ENCODE assay signal across 12 cellular contexts in the genomic region with DNA sequence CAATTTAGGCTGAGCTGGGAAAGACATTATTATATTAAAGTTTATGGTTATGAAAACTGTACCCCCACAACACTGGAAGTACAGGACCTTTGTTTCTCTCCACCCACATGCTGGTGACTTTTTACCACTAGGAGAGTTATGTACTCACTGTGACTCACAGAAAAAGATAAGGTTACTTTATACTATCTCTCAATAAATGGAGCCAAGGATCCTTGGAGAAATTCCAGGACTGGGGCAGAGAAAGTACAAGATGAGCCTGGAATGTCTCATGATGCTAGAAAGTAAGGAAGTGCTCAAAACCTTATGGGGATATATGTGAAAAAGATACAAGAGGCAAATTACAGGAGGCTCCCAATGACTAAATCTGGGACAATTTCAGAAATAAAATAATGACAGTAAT.
DNase-seq lines count a peak whose midpoint lies in the region; ATAC-seq and TF ChIP-seq lines count a peak whose summit lies in the region.
"Had no signal": no experiment of that assay in that cellular context is flagged by ENCODE, and none has a peak within 500 bp of the region (broad histone marks: within the 10 kb centered on the region; RNA-seq: fewer than 3 reads in every experiment).

No MANE protein-coding gene starts in this region.

- no peak for ATAC-seq in GM21529 (IDR thresholded peaks at IDR 0.05; ENCODE audit: unreplicated experiment)

- no peaks in the 10 kb centered on the region for H3K9me3 ChIP-seq in mesodermal cell (ENCODE audit: control insufficient read depth, low read length)
- H3K9me3 ChIP-seq: neutrophil had no signal

- no peak for TF ChIP-seq POLR2A in lower leg skin (IDR thresholded peaks at IDR 0.05)

- TF ChIP-seq CTCF in lower leg skin (IDR thresholded peaks at IDR 0.05), result no peak

- DNase-seq in ACHN (peak; percentile 54), HS-5 (ENCODE audit: low read depth) (peak; percentile 85), astrocyte of the hippocampus (ENCODE audit: low read depth, low spot score) (peak; percentile 37), GM19240 (ENCODE audit: insufficient read length, low spot score) (no peak), lower leg skin (ENCODE audit: low spot score in 2 of 2) (no peak), DMS79 treated with DMSO at 0.1 percent for 48 hours (lab: John Stamatoyannopoulos, UW) (no peak)
- DNase-seq: activated effector memory CD4-positive, alpha-beta T cell treated with anti-CD3 and anti-CD28 coated beads, Interleukin-2, amount 50 U/mL, for 16 hours; DMS79; NCI-H1436 had no signal

- H3K27ac ChIP-seq in mesodermal cell (ENCODE audit: low read depth, low read length, severe bottlenecking), result peak overlapping the region; percentile 39
- H3K27ac ChIP-seq: neutrophil had no signal

- H3K4me1 ChIP-seq in mesodermal cell (ENCODE audit: control insufficient read depth, insufficient read depth, low read length, poor library complexity, severe bottlenecking), result peaks cover 55% of the 10 kb centered on the region

- intact Hi-C loops in lower leg skin (cut with DNase I; ENCODE audit: low total_unique reads), result no loop called here

- no peaks in the 10 kb centered on the region for H3K36me3 ChIP-seq in mesodermal cell (ENCODE audit: control insufficient read depth, insufficient read depth, low read length)
- H3K36me3 ChIP-seq: neutrophil had no signal

- H3K4me3 ChIP-seq in mesodermal cell (ENCODE audit: extremely low read depth, insufficient read depth, low read length, poor library complexity, severe bottlenecking) (no peak overlapping the region), lower leg skin (ENCODE audit: low read depth, poor library complexity, severe bottlenecking) (no peak overlapping the region)

- in situ Hi-C loops in ACHN (cut with HindIII; ENCODE audit: low pct_ligation_motif_present, low pct_unique_long_range_greater_than_20kb, low sequenced_read_pairs), result no loop called here

Comparison
In these comparisons a context has a peak if more than half of its experiments do, and no peak if none do; other contexts are left out.
1. DNase-seq: peak in ACHN (single experiment), HS-5 (single experiment) and astrocyte of the hippocampus (single experiment); none in GM19240 (single experiment), lower leg skin (0 of 2) and DMS79 treated with DMSO at 0.1 percent for 48 hours (single experiment).